In genomic region chr10:109696981-109697775, GRCh38 we compare ENCODE assay signal across 15 cellular contexts.
DNase-seq lines count a peak whose midpoint lies in the region; ATAC-seq and TF ChIP-seq lines count a peak whose summit lies in the region.
"Had no signal": no experiment of that assay in that cellular context is flagged by ENCODE, and none has a peak within 500 bp of the region (broad histone marks: within the 10 kb centered on the region; RNA-seq: fewer than 3 reads in every experiment).

No MANE protein-coding gene starts in this region.

- DNase-seq in COLO668 (lab: John Stamatoyannopoulos, UW; ENCODE audit: unreplicated experiment) (peak; percentile 60), SHP77 treated with DMSO at 0.1 percent for 48 hours (lab: John Stamatoyannopoulos, UW) (peak; percentile 60), myocyte (ENCODE audit: low read depth) (peak; percentile 18), transverse colon (no peak), breast epithelium (ENCODE audit: low spot score in 2 of 2) (no peak)
- DNase-seq: ACHN, AML-193, COR-L47, DMS153, NCI-H187, NCI-H446 treated with DMSO at 0.1 percent for 48 hours, OCI-M1 had no signal

- H3K36me3 ChIP-seq in transverse colon (no peaks in the 10 kb centered on the region), breast epithelium (no peaks in the 10 kb centered on the region)
- H3K36me3 ChIP-seq: HAP-1 had no signal

- TF ChIP-seq CTCF in transverse colon (IDR thresholded peaks at IDR 0.05) (no peak), breast epithelium (IDR thresholded peaks at IDR 0.05) (no peak)

- WGBS in transverse colon (ENCODE audit: low coverage in 1 of 2), 2 donors: 92% methylated on average over 5 of the region's 5 CpGs; no CpG with 5 or more reads in 1 of the 2 donors

- intact Hi-C loops in transverse colon (cut with DNase I; ENCODE audit: low total_unique reads) (no loop called here), breast epithelium (cut with DNase I; ENCODE audit: low total_unique reads) (no loop called here)

- no peak for TF ChIP-seq POLR2A in transverse colon (IDR thresholded peaks at IDR 0.05)
- TF ChIP-seq POLR2A in breast epithelium (IDR thresholded peaks at IDR 0.05): no peak

- no peak for TF ChIP-seq EP300 in transverse colon (IDR thresholded peaks at IDR 0.05; ENCODE audit: low read depth)

- ATAC-seq in GM21360 (IDR thresholded peaks at IDR 0.05; ENCODE audit: unreplicated experiment) (no peak), GM19351 (IDR thresholded peaks at IDR 0.05; ENCODE audit: unreplicated experiment) (no peak)

- in situ Hi-C loops in transverse colon (cut with MboI; ENCODE audit: low pct_ligation_motif_present in 1 of 4, low pct_unique_long_range_greater_than_20kb in 1 of 4, low sequenced_read_pairs in 3 of 4): no loop called here

- H3K27me3 ChIP-seq in transverse colon (no peaks in the 10 kb centered on the region), breast epithelium (no peaks in the 10 kb centered on the region)

- no peak overlapping the region for H3K4me3 ChIP-seq in transverse colon
- H3K4me3 ChIP-seq in breast epithelium: no peak overlapping the region
- H3K4me3 ChIP-seq: HAP-1 had no signal

- H3K4me1 ChIP-seq in transverse colon (peaks cover 0 to 62% (median 26%) of the 10 kb centered on the region in 4 donors), breast epithelium (no peaks in the 10 kb centered on the region)
- H3K4me1 ChIP-seq: HAP-1 had no signal

- H3K9me3 ChIP-seq in transverse colon (no peaks in the 10 kb centered on the region), breast epithelium (no peaks in the 10 kb centered on the region)
- H3K9me3 ChIP-seq: HAP-1 had no signal

- peak overlapping the region in 3 of 4 donors; percentile 29 to 53 (median 47) for H3K27ac ChIP-seq in transverse colon
- H3K27ac ChIP-seq in breast epithelium: no peak overlapping the region

Comparison
In these comparisons a context has a peak if more than half of its experiments do, and no peak if none do; other contexts are left out.
1. DNase-seq: peak in COLO668 (single experiment), SHP77 treated with DMSO at 0.1 percent for 48 hours (single experiment) and myocyte (single experiment); none in transverse colon (single experiment) and breast epithelium (0 of 2).
2. H3K27ac ChIP-seq: peak in transverse colon (3 of 4); none in breast epithelium (0 of 2).